In genomic region chr13:90562388-90562787, GRCh38 we compare ENCODE assay signal across 24 cellular contexts.
"Had no signal": no experiment of that assay in that cellular context is flagged by ENCODE, and none has a peak within 500 bp of the region (broad histone marks: within the 10 kb centered on the region; RNA-seq: fewer than 3 reads in every experiment).

No MANE protein-coding gene starts in this region.

- FAIRE-seq: kidney, TTC549 had no signal

- H3K4me1 Mint-ChIP-seq: activated naive CD4-positive, alpha-beta T cell treated with anti-CD3 and anti-CD28 coated beads, Interleukin-2, amount 50 U/mL, for 24 hours; naive thymus-derived CD8-positive, alpha-beta T cell; neural progenitor cell; stimulated activated naive B cell treated with anti-CD40 and anti-IgM and Interleukin-4, amounts not matched to agents 10 μg/mL and 1 μg/mL and 100 μg/mL, for 72 hours had no signal

- H2AFZ ChIP-seq: neural progenitor cell had no signal

- DNase-seq: activated CD4-positive, alpha-beta T cell treated with anti-CD3 and anti-CD28 coated beads for 1 hour; activated gamma-delta T cell treated with Interleukin-2 at 50 U/mL for 16 hours; activated T-cell treated with anti-CD3 and anti-CD28 coated beads, Interleukin-2, amount 50 U/mL, for 1 hour; anterior cingulate cortex; body of pancreas; cortex of kidney; kidney; naive thymus-derived CD8-positive, alpha-beta T cell; posterior cingulate gyrus; stimulated activated CD4-positive, alpha-beta T cell treated with anti-CD3 and anti-CD28 coated beads, Interleukin-15, amount 100 ng/mL, for 24 hours; stimulated activated CD8-positive, alpha-beta memory T cell treated with anti-CD3 and anti-CD28 coated beads, Interleukin-4, amount 100 ng/mL, for 48 hours; stimulated activated naive B cell treated with anti-CD40 and anti-IgM and Interleukin-4, amounts not matched to agents 10 μg/mL and 1 μg/mL and 100 μg/mL, for 72 hours; upper lobe of left lung; WERI-Rb-1 had no signal

- H3K9me3 ChIP-seq: body of pancreas, thoracic aorta, upper lobe of left lung had no signal

- H3K36me3 ChIP-seq: cardiac muscle cell, neural progenitor cell, thoracic aorta, upper lobe of left lung, WERI-Rb-1 had no signal

- H3K27ac Mint-ChIP-seq: activated naive CD4-positive, alpha-beta T cell treated with anti-CD3 and anti-CD28 coated beads, Interleukin-2, amount 50 U/mL, for 24 hours; naive thymus-derived CD8-positive, alpha-beta T cell; neural progenitor cell; stimulated activated naive B cell treated with anti-CD40 and anti-IgM and Interleukin-4, amounts not matched to agents 10 μg/mL and 1 μg/mL and 100 μg/mL, for 72 hours had no signal

- H3K36me3 Mint-ChIP-seq: activated naive CD4-positive, alpha-beta T cell treated with anti-CD3 and anti-CD28 coated beads, Interleukin-2, amount 50 U/mL, for 24 hours; naive thymus-derived CD8-positive, alpha-beta T cell; neural progenitor cell; stimulated activated naive B cell treated with anti-CD40 and anti-IgM and Interleukin-4, amounts not matched to agents 10 μg/mL and 1 μg/mL and 100 μg/mL, for 72 hours had no signal

- H3K4me3 Mint-ChIP-seq: activated naive CD4-positive, alpha-beta T cell treated with anti-CD3 and anti-CD28 coated beads, Interleukin-2, amount 50 U/mL, for 24 hours; naive thymus-derived CD8-positive, alpha-beta T cell; neural progenitor cell; stimulated activated naive B cell treated with anti-CD40 and anti-IgM and Interleukin-4, amounts not matched to agents 10 μg/mL and 1 μg/mL and 100 μg/mL, for 72 hours had no signal

- H3K27me3 ChIP-seq: body of pancreas, cardiac muscle cell, neural progenitor cell, upper lobe of left lung had no signal

- H3K27me3 Mint-ChIP-seq: activated naive CD4-positive, alpha-beta T cell treated with anti-CD3 and anti-CD28 coated beads, Interleukin-2, amount 50 U/mL, for 24 hours; naive thymus-derived CD8-positive, alpha-beta T cell; stimulated activated naive B cell treated with anti-CD40 and anti-IgM and Interleukin-4, amounts not matched to agents 10 μg/mL and 1 μg/mL and 100 μg/mL, for 72 hours had no signal

- H3K9ac ChIP-seq: neural progenitor cell had no signal

- ATAC-seq: body of pancreas; left lobe of liver; naive thymus-derived CD8-positive, alpha-beta T cell; sciatic nerve; stimulated activated naive B cell treated with anti-CD40 and anti-IgM and Interleukin-4, amounts not matched to agents 10 μg/mL and 1 μg/mL and 100 μg/mL, for 72 hours had no signal

- H3K4me1 ChIP-seq: body of pancreas, neural progenitor cell, upper lobe of left lung had no signal

- H3K9me3 Mint-ChIP-seq: neural progenitor cell had no signal

- H3K27ac ChIP-seq: body of pancreas, cardiac muscle cell, epithelial cell of prostate, neural progenitor cell, thoracic aorta, upper lobe of left lung, WERI-Rb-1 had no signal

- H3K4me2 ChIP-seq: neural progenitor cell, smooth muscle cell had no signal

- H3K4me3 ChIP-seq: body of pancreas, cardiac muscle cell, lung, neural progenitor cell, smooth muscle cell, thoracic aorta, upper lobe of left lung had no signal
